ENCODE assay signal across 10 cellular contexts in genomic region chr11:65787649-65788622, GRCh38. TPM values are rescaled to one million over a fixed set of nuclear protein-coding genes. Genes with fewer than 3 reads are reported as not detected.
DNase-seq lines count a peak whose midpoint lies in the region; ATAC-seq and TF ChIP-seq lines count a peak whose summit lies in the region.
"Had no signal": no experiment of that assay in that cellular context is flagged by ENCODE, and none has a peak within 500 bp of the region (broad histone marks: within the 10 kb centered on the region; RNA-seq: fewer than 3 reads in every experiment).

No MANE protein-coding gene starts in this region.

- H3K4me1 ChIP-seq in PC-9 (replicated peaks; ENCODE audit: insufficient read depth) (peaks cover 57% of the 10 kb centered on the region), hepatocyte (ENCODE audit: insufficient read depth) (peaks cover 26% of the 10 kb centered on the region)

- TF ChIP-seq CTCF in PC-9 (conservative IDR thresholded peaks at IDR 0.05) (no peak), hepatocyte (IDR thresholded peaks at IDR 0.05; ENCODE audit: poor library complexity) (no peak)

- POLR2A ChIA-PET in PC-9 (lab: Charles Lee; ENCODE audit: unreplicated experiment): interaction anchor here (0.6 to 0.7 kb wide), 3 partner anchors 19 to 215 kb away, joined by 3 to 21 read pairs (median 4); partner anchors contain the start of gene FAM89B

- H3K36me3 ChIP-seq in PC-9 (ENCODE audit: low read depth): no peaks in the 10 kb centered on the region
- H3K36me3 ChIP-seq in hepatocyte (replicated peaks; ENCODE audit: insufficient read depth, low read depth): no peaks in the 10 kb centered on the region

- intact Hi-C loops in PC-9 (cut with micrococcal nuclease; ENCODE audit: unreplicated experiment): loop anchor here (2.0 to 10.0 kb wide), 2 partner anchors 71 to 293 kb away; partner anchors contain the start of genes CFL1 and MALAT1

- H4K20me1 ChIP-seq in PC-9 (ENCODE audit: insufficient read depth) (peaks cover 3% of the 10 kb centered on the region; the same call in 1 of the 2 replicates), hepatocyte (ENCODE audit: insufficient read depth, poor library complexity, severe bottlenecking) (peaks cover 20% of the 10 kb centered on the region)

- H2AFZ ChIP-seq in PC-9 (peak overlapping the region; percentile 68), hepatocyte (peak overlapping the region; percentile 40)

- no peaks in the 10 kb centered on the region for H3K9me3 ChIP-seq in PC-9 (ENCODE audit: insufficient read depth, low read depth)
- H3K9me3 ChIP-seq in hepatocyte (ENCODE audit: low read depth): no peaks in the 10 kb centered on the region

- H3K27me3 ChIP-seq in PC-9 (ENCODE audit: insufficient read depth, low read depth): no peaks in the 10 kb centered on the region
- H3K27me3 ChIP-seq in hepatocyte: peaks cover 13% of the 10 kb centered on the region

- H3K4me3 ChIP-seq in PC-9: peak overlapping the region; percentile 93
- peak overlapping the region; percentile 49 for H3K4me3 ChIP-seq in hepatocyte
- H3K4me3 ChIP-seq in skin epidermis: peak overlapping the region; percentile 34 to 61 (median 41)

- DNase-seq in NCI-H748 (lab: John Stamatoyannopoulos, UW; ENCODE audit: unreplicated experiment) (peak; percentile 22), NCI-H748 treated with DMSO at 0.1 percent for 48 hours (lab: John Stamatoyannopoulos, UW) (no peak), PC-9 (peak in 1 of 2 experiments; percentile 35), hepatocyte (ENCODE audit: low spot score) (peak; percentile 89), pons (ENCODE audit: low spot score) (no peak), ureter (ENCODE audit: low spot score) (no peak)
- DNase-seq: nucleus accumbens had no signal

- H3K9me2 ChIP-seq in PC-9 (ENCODE audit: insufficient read depth) (no peaks in the 10 kb centered on the region), hepatocyte (replicated peaks; ENCODE audit: insufficient read depth) (no peaks in the 10 kb centered on the region)

- no peak for ATAC-seq in GM18517 (IDR thresholded peaks at IDR 0.05; ENCODE audit: unreplicated experiment)

- WGBS in hepatocyte (ENCODE audit: low lambda C conversion rate, missing lambda C conversion rate): 3% methylated on average over 36 of the region's 64 CpGs

- peaks cover 43% of the 10 kb centered on the region for H3K79me2 ChIP-seq in PC-9 (ENCODE audit: low read depth)
- peaks cover 47% of the 10 kb centered on the region for H3K79me2 ChIP-seq in hepatocyte

- H3K4me2 ChIP-seq in PC-9 (peak overlapping the region; percentile 98), hepatocyte (peak overlapping the region; percentile 92)

- CTCF ChIA-PET in PC-9 (lab: Charles Lee): interaction anchor here (1.4 kb wide), 1 partner anchor 7 kb away, joined by 6 read pairs; the partner anchor contains the start of gene AP5B1

- H3K27ac ChIP-seq in PC-9: peak overlapping the region; percentile 24
- H3K27ac ChIP-seq in hepatocyte: peak overlapping the region; percentile 97
- H3K27ac ChIP-seq in skin epidermis: peak overlapping the region in 20 of 21 experiments; percentile 14 to 85 (median 73)

- BruUV-seq in PC-9 (replicated peaks; lab: Mats Ljungman, UMichigan): TSS peak; percentile 35

- H3F3A ChIP-seq in PC-9 (ENCODE audit: insufficient read depth, low read depth): peaks cover 30% of the 10 kb centered on the region

RNA-seq across cellular contexts. Expression of gene OVOL1, which starts 1.1 kb away (rescaled TPM):
- total RNA-seq in PC-9 (2021): 10.2 and 10.5 TPM in 2 replicates
- 26.0 and 26.3 TPM in 2 replicates for total RNA-seq in hepatocyte
- polyA plus RNA-seq in hepatocyte: 20.6 and 20.8 TPM in 2 replicates
- 25.8 TPM for total RNA-seq in ureter
- total RNA-seq: RPMI7951 had no signal

RNA-seq across cellular contexts. Expression of gene AP5B1, which starts 7.2 kb away (rescaled TPM):
- total RNA-seq in PC-9 (2021): 20.8 and 28.0 TPM in 2 replicates
- total RNA-seq in hepatocyte: 19.5 and 20.9 TPM in 2 replicates
- polyA plus RNA-seq in hepatocyte: 24.8 and 27.1 TPM in 2 replicates
- total RNA-seq in ureter: 13.5 TPM

RNA-seq across cellular contexts. Expression of gene SNX32, which starts 45.8 kb away (rescaled TPM):
- total RNA-seq in PC-9 (2021) (not detected in 2 replicates), hepatocyte (2.3 and 2.9 TPM in 2 replicates), ureter (2.6 TPM)
- polyA plus RNA-seq in hepatocyte: 5.1 and 6.0 TPM in 2 replicates
- total RNA-seq: RPMI7951 had no signal

Comparison
In these comparisons a context has a peak if more than half of its experiments do, and no peak if none do; other contexts are left out.
1. DNase-seq: peak in NCI-H748 (single experiment) and hepatocyte (single experiment); none in NCI-H748 treated with DMSO at 0.1 percent for 48 hours (single experiment), pons (single experiment) and ureter (single experiment).
2. H3K27ac ChIP-seq: peak in every context shown above with its lines; median percentile 97 in hepatocyte; 73 in skin epidermis; 24 in PC-9.
3. H3K4me3 ChIP-seq: peak in every context shown above with its lines; median percentile 93 in PC-9; 49 in hepatocyte; 41 in skin epidermis.